Comparison of ENCODE assay signal across 1 cellular context in genomic region chr3:187862701-187863277, GRCh38.
TF ChIP-seq lines count a peak whose summit lies in the region.

No MANE protein-coding gene starts in this region.

TF ChIP-seq in WTC11, 78 proteins besides CTCF, POLR2A, EP300 and RAD21 (continued from another document):
- TF ChIP-seq ZNF281 (CRISPR knock-in tag; IDR thresholded peaks at IDR 0.05) (peak; percentile 47; the same call in 1 of the 2 replicates), MAX (CRISPR knock-in tag; IDR thresholded peaks at IDR 0.05) (peak; percentile 55; the same call in 1 of the 2 replicates)
